22 cellular contexts compared by ENCODE assay signal in genomic region chr4:54014761-54015160, GRCh38.
"Had no signal": no experiment of that assay in that cellular context is flagged by ENCODE, and none has a peak within 500 bp of the region (broad histone marks: within the 10 kb centered on the region; RNA-seq: fewer than 3 reads in every experiment).

No MANE protein-coding gene starts in this region.

- H3K9me3 Mint-ChIP-seq: activated naive CD4-positive, alpha-beta T cell treated with anti-CD3 and anti-CD28 coated beads, Interleukin-2, amount 50 U/mL, for 24 hours; activated T-helper 1 cell treated with anti-CD3 and anti-CD28 coated beads, Interleukin-12 subunit alpha, Interleukin-12 subunit beta, Interleukin-2, Interleukin-4 antibody, amounts not matched to agents 30 ng/mL and 10 ng/mL and 1 ng/mL, durations not matched to agents 14 hours and 24 hours and 36 hours; natural killer cell; stimulated activated naive B cell treated with anti-CD40 and anti-IgM and Interleukin-4, amounts not matched to agents 10 μg/mL and 1 μg/mL and 100 μg/mL, for 72 hours had no signal

- H3K4me2 ChIP-seq: hepatocyte, smooth muscle cell had no signal

- H3K4me1 Mint-ChIP-seq: stimulated activated naive B cell treated with anti-CD40 and anti-IgM and Interleukin-4, amounts not matched to agents 10 μg/mL and 1 μg/mL and 100 μg/mL, for 72 hours had no signal

- H3K9me3 ChIP-seq: body of pancreas, sigmoid colon, testis, uterus had no signal

- ATAC-seq: activated CD8-positive, alpha-beta T cell treated with anti-CD3 and anti-CD28 coated beads, Interleukin-2, amount 10 ng/mL, durations not matched to agents 7 days and 5 days; body of pancreas; foreskin keratinocyte; natural killer cell; stimulated activated naive B cell treated with anti-CD40 and anti-IgM and Interleukin-4, amounts not matched to agents 10 μg/mL and 1 μg/mL and 100 μg/mL, for 72 hours had no signal

- H3K36me3 Mint-ChIP-seq: natural killer cell had no signal

- H3K27me3 ChIP-seq: body of pancreas, cardiac muscle cell, foreskin keratinocyte, hepatocyte, sigmoid colon, testis, uterus had no signal

- DNase-seq: activated CD4-positive, alpha-beta T cell treated with anti-CD3 and anti-CD28 coated beads for 1 hour; activated CD4-positive, alpha-beta T cell treated with anti-CD3 and anti-CD28 coated beads, Interleukin-2, amount 50 U/mL, for 1 hour; activated CD8-positive, alpha-beta T cell treated with anti-CD3 and anti-CD28 coated beads, Interleukin-2, amount 10 ng/mL, durations not matched to agents 7 days and 5 days; activated gamma-delta T cell; anterior cingulate cortex; body of pancreas; foreskin keratinocyte; midbrain; natural killer cell; sigmoid colon; stimulated activated CD4-positive, alpha-beta T cell treated with anti-CD3 and anti-CD28 coated beads, Interleukin-15, amount 100 ng/mL, for 24 hours; stimulated activated naive B cell treated with anti-CD40 and anti-IgM and Interleukin-4, amounts not matched to agents 10 μg/mL and 1 μg/mL and 100 μg/mL, for 72 hours; testis; trophoblast cell; uterus; WERI-Rb-1 had no signal

- H2AFZ ChIP-seq: hepatocyte had no signal

- H3K27ac ChIP-seq: body of pancreas, cardiac muscle cell, foreskin keratinocyte, hepatocyte, sigmoid colon, testis, uterus, WERI-Rb-1 had no signal

- H3K36me3 ChIP-seq: uterus, WERI-Rb-1 had no signal

- H3K27me3 Mint-ChIP-seq: activated naive CD4-positive, alpha-beta T cell treated with anti-CD3 and anti-CD28 coated beads, Interleukin-2, amount 50 U/mL, for 24 hours; progenitor cell of endocrine pancreas; stimulated activated naive B cell treated with anti-CD40 and anti-IgM and Interleukin-4, amounts not matched to agents 10 μg/mL and 1 μg/mL and 100 μg/mL, for 72 hours had no signal

- H3K27ac Mint-ChIP-seq: activated CD8-positive, alpha-beta T cell treated with anti-CD3 and anti-CD28 coated beads, Interleukin-2, amount 10 ng/mL, durations not matched to agents 7 days and 5 days; activated naive CD4-positive, alpha-beta T cell treated with anti-CD3 and anti-CD28 coated beads, Interleukin-2, amount 50 U/mL, for 24 hours; activated T-helper 1 cell treated with anti-CD3 and anti-CD28 coated beads, Interleukin-12 subunit alpha, Interleukin-12 subunit beta, Interleukin-2, Interleukin-4 antibody, amounts not matched to agents 30 ng/mL and 10 ng/mL and 1 ng/mL, durations not matched to agents 14 hours and 24 hours and 36 hours; progenitor cell of endocrine pancreas; stimulated activated naive B cell treated with anti-CD40 and anti-IgM and Interleukin-4, amounts not matched to agents 10 μg/mL and 1 μg/mL and 100 μg/mL, for 72 hours had no signal

- H3K4me1 ChIP-seq: foreskin keratinocyte, sigmoid colon, testis, uterus had no signal

- H3K4me3 Mint-ChIP-seq: activated CD8-positive, alpha-beta T cell treated with anti-CD3 and anti-CD28 coated beads, Interleukin-2, amount 10 ng/mL, durations not matched to agents 7 days and 5 days; activated naive CD4-positive, alpha-beta T cell treated with anti-CD3 and anti-CD28 coated beads, Interleukin-2, amount 50 U/mL, for 24 hours; activated T-helper 1 cell treated with anti-CD3 and anti-CD28 coated beads, Interleukin-12 subunit alpha, Interleukin-12 subunit beta, Interleukin-2, Interleukin-4 antibody, amounts not matched to agents 30 ng/mL and 10 ng/mL and 1 ng/mL, durations not matched to agents 14 hours and 24 hours and 36 hours; natural killer cell; stimulated activated naive B cell treated with anti-CD40 and anti-IgM and Interleukin-4, amounts not matched to agents 10 μg/mL and 1 μg/mL and 100 μg/mL, for 72 hours had no signal

- H3K4me3 ChIP-seq: body of pancreas, cardiac muscle cell, hepatocyte, sigmoid colon, smooth muscle cell, testis, uterus had no signal
